In genomic region chr17:5553479-5553878, GRCh38 we compare ENCODE assay signal across 24 cellular contexts. TPM values are rescaled to one million over a fixed set of nuclear protein-coding genes. Genes with fewer than 3 reads are reported as not detected.
A peak's percentile ranks its signal among the peaks of the same experiment; 100 is the strongest.
DNase-seq lines count a peak whose midpoint lies in the region; ATAC-seq and TF ChIP-seq lines count a peak whose summit lies in the region.
"Had no signal": no experiment of that assay in that cellular context is flagged by ENCODE, and none has a peak within 500 bp of the region (broad histone marks: within the 10 kb centered on the region; RNA-seq: fewer than 3 reads in every experiment).

No MANE protein-coding gene starts in this region.

- POLR2A ChIA-PET in RWPE1 (lab: Yijun Ruan, JAX; ENCODE audit: low non-redundant PET): no interaction called here

- H3K4me1 ChIP-seq in upper lobe of right lung (no peaks in the 10 kb centered on the region), body of pancreas (no peaks in the 10 kb centered on the region)

- H3K36me3 ChIP-seq in upper lobe of right lung (peaks cover 41% of the 10 kb centered on the region), body of pancreas (replicated peaks in 1 of 2; ENCODE audit: insufficient read depth in 1 of 2, low read depth in 2 of 2) (no peaks in the 10 kb centered on the region)

- no peak overlapping the region for H3K4me3 Mint-ChIP-seq in activated T-cell treated with anti-CD3 and anti-CD28 coated beads, Interleukin-2, amount 50 U/mL, for 4 hours
- H3K4me3 Mint-ChIP-seq in stimulated activated naive CD8-positive, alpha-beta T cell treated with anti-CD3 and anti-CD28 coated beads, Interleukin-15, amount 100 ng/mL, for 72 hours: no peak overlapping the region

- TF ChIP-seq POLR2A in body of pancreas (IDR thresholded peaks at IDR 0.05): no peak

- H3K27me3 ChIP-seq in upper lobe of right lung (no peaks in the 10 kb centered on the region), body of pancreas (peaks cover 0 to 4% of the 10 kb centered on the region in 2 donors)

- H3K4me3 ChIP-seq in upper lobe of right lung (no peak overlapping the region), body of pancreas (no peak overlapping the region)

- intact Hi-C loops in upper lobe of right lung (cut with DNase I) (no loop called here), body of pancreas (cut with DNase I) (no loop called here)

- H3K36me3 Mint-ChIP-seq in activated T-cell treated with anti-CD3 and anti-CD28 coated beads, Interleukin-2, amount 50 U/mL, for 4 hours (ENCODE audit: insufficient read depth): peaks cover 49% of the 10 kb centered on the region

- no peak for ATAC-seq in activated T-cell treated with anti-CD3 and anti-CD28 coated beads, Interleukin-2, amount 50 U/mL, for 4 hours
- ATAC-seq in upper lobe of right lung (peak; percentile 24), body of pancreas (no peak)
- no peak for ATAC-seq in stimulated activated naive CD8-positive, alpha-beta T cell treated with anti-CD3 and anti-CD28 coated beads, Interleukin-15, amount 100 ng/mL, for 72 hours
- ATAC-seq: Panc1 had no signal

- no peaks in the 10 kb centered on the region for H3K27me3 Mint-ChIP-seq in activated T-cell treated with anti-CD3 and anti-CD28 coated beads, Interleukin-2, amount 50 U/mL, for 4 hours (ENCODE audit: low read depth)
- H3K27me3 Mint-ChIP-seq in stimulated activated naive CD8-positive, alpha-beta T cell treated with anti-CD3 and anti-CD28 coated beads, Interleukin-15, amount 100 ng/mL, for 72 hours: no peaks in the 10 kb centered on the region
- H3K27me3 Mint-ChIP-seq: CD8-positive, alpha-beta memory T cell had no signal

- H3K27ac Mint-ChIP-seq in stimulated activated naive CD8-positive, alpha-beta T cell treated with anti-CD3 and anti-CD28 coated beads, Interleukin-15, amount 100 ng/mL, for 72 hours: no peak overlapping the region

- 0 out of 2 replicates have a peak overlapping the region, but pooled peaks have one; percentile 4 for H3K27ac ChIP-seq in RWPE1
- H3K27ac ChIP-seq in upper lobe of right lung: no peak overlapping the region
- H3K27ac ChIP-seq in body of pancreas: no peak overlapping the region
- H3K27ac ChIP-seq: C4-2B, KMS-11 had no signal

- no peak for TF ChIP-seq CTCF in RWPE1 (conservative IDR thresholded peaks at IDR 0.05; ENCODE audit: low read depth)
- TF ChIP-seq CTCF in upper lobe of right lung (IDR thresholded peaks at IDR 0.05): no peak
- TF ChIP-seq CTCF in body of pancreas (IDR thresholded peaks at IDR 0.05): no peak

- H3K4me1 Mint-ChIP-seq in activated T-cell treated with anti-CD3 and anti-CD28 coated beads, Interleukin-2, amount 50 U/mL, for 4 hours (ENCODE audit: low read depth): peaks cover 3% of the 10 kb centered on the region
- peaks cover 32% of the 10 kb centered on the region for H3K4me1 Mint-ChIP-seq in stimulated activated naive CD8-positive, alpha-beta T cell treated with anti-CD3 and anti-CD28 coated beads, Interleukin-15, amount 100 ng/mL, for 72 hours

- WGBS in body of pancreas, 2 donors: 56 to 83% methylated on average over 1 to 3 of the region's 3 CpGs

- peak; percentile 4 for DNase-seq in activated T-cell treated with anti-CD3 and anti-CD28 coated beads, Interleukin-2, amount 50 U/mL, for 1 hour
- no peak for DNase-seq in activated T-cell treated with anti-CD3 and anti-CD28 coated beads, Interleukin-2, amount 50 U/mL, for 4 hours
- DNase-seq in RWPE1 (ENCODE audit: low spot score) (no peak), mesenteric fat pad (ENCODE audit: low spot score) (peak; percentile 62), upper lobe of right lung (no peak), D341Med (ENCODE audit: low spot score) (no peak), body of pancreas (no peak)
- no peak for DNase-seq in stimulated activated naive CD8-positive, alpha-beta T cell treated with anti-CD3 and anti-CD28 coated beads, Interleukin-15, amount 100 ng/mL, for 72 hours
- DNase-seq: Calu3; CD8-positive, alpha-beta memory T cell; DMS53; GDM1; GOT3; HCEC 1CT; IMR-90; NCI-H1092 treated with DMSO at 0.1 percent for 48 hours; NCI-H146; NCI-H2029; NCI-H345; NCI-H524; NCI-H774 had no signal

- H3K9me3 ChIP-seq in upper lobe of right lung: no peaks in the 10 kb centered on the region
- H3K9me3 ChIP-seq in body of pancreas: no peaks in the 10 kb centered on the region

- CTCF ChIA-PET in RWPE1 (lab: Yijun Ruan, JAX): no interaction called here

- no peaks in the 10 kb centered on the region for H3K9me3 Mint-ChIP-seq in activated T-cell treated with anti-CD3 and anti-CD28 coated beads, Interleukin-2, amount 50 U/mL, for 4 hours
- H3K9me3 Mint-ChIP-seq in stimulated activated naive CD8-positive, alpha-beta T cell treated with anti-CD3 and anti-CD28 coated beads, Interleukin-15, amount 100 ng/mL, for 72 hours: peaks cover 0 to 5% of the 10 kb centered on the region in 2 donors
- H3K9me3 Mint-ChIP-seq: CD8-positive, alpha-beta memory T cell had no signal

RNA-seq across cellular contexts. Expression of gene NLRP1, which starts 30.8 kb away (rescaled TPM):
- total RNA-seq in activated T-cell treated with anti-CD3 and anti-CD28 coated beads, Interleukin-2, amount 50 U/mL, for 4 hours: 10 to 100 TPM; 13.0 to 14.9 (median 14.7) TPM
- total RNA-seq in mesenteric fat pad (23.8 TPM), upper lobe of right lung (33.2 TPM), body of pancreas (10 to 100 TPM in 1 of 2 donors, 1 to 10 TPM in 1; 8.9 to 14.3 TPM)

Comparison
In these comparisons a context has a peak if more than half of its experiments do, and no peak if none do; other contexts are left out.
1. DNase-seq: peak in activated T-cell treated with anti-CD3 and anti-CD28 coated beads, Interleukin-2, amount 50 U/mL, for 1 hour (single experiment) and mesenteric fat pad (single experiment); none in activated T-cell treated with anti-CD3 and anti-CD28 coated beads, Interleukin-2, amount 50 U/mL, for 4 hours (single experiment), RWPE1 (single experiment), upper lobe of right lung (single experiment), stimulated activated naive CD8-positive, alpha-beta T cell treated with anti-CD3 and anti-CD28 coated beads, Interleukin-15, amount 100 ng/mL, for 72 hours (0 of 2), D341Med (single experiment) and body of pancreas (0 of 4).